11 cellular contexts compared by ENCODE assay signal in genomic region chr11:126348806-126349582, GRCh38. TPM values are rescaled to one million over a fixed set of nuclear protein-coding genes. Genes with fewer than 3 reads are reported as not detected.
DNase-seq lines count a peak whose midpoint lies in the region; ATAC-seq and FAIRE-seq lines count a peak whose summit lies in the region.
"Had no signal": no experiment of that assay in that cellular context is flagged by ENCODE, and none has a peak within 500 bp of the region (broad histone marks: within the 10 kb centered on the region; RNA-seq: fewer than 3 reads in every experiment).

No MANE protein-coding gene starts in this region.

- H3K4me1 Mint-ChIP-seq in central memory CD8-positive, alpha-beta T cell, result peaks cover 27% of the 10 kb centered on the region

- peak overlapping the region; percentile 2 for H3K27ac Mint-ChIP-seq in central memory CD8-positive, alpha-beta T cell (ENCODE audit: low read depth)

- H3K4me3 ChIP-seq in small intestine (ENCODE audit: low read depth in 1 of 2, low read length in 2 of 2), result no peak overlapping the region

- no peaks in the 10 kb centered on the region for H3K27me3 Mint-ChIP-seq in central memory CD8-positive, alpha-beta T cell

- peak; percentile 42 for DNase-seq in DMS53 (lab: John Stamatoyannopoulos, UW)
- no peak for DNase-seq in DMS53 treated with DMSO at 0.1 percent for 48 hours (lab: John Stamatoyannopoulos, UW; ENCODE audit: unreplicated experiment)
- DNase-seq in central memory CD8-positive, alpha-beta T cell (ENCODE audit: low spot score in 2 of 2), result no peak
- no peak for DNase-seq in left lobe of liver (ENCODE audit: low spot score)
- peak; percentile 11 for DNase-seq in superior temporal gyrus (ENCODE audit: extremely low spot score)
- no peak for DNase-seq in small intestine
- no peak for DNase-seq in NCI-H2029 treated with DMSO at 0.1 percent for 48 hours (lab: John Stamatoyannopoulos, UW)
- DNase-seq in effector CD4-positive, alpha-beta T cell, result no peak
- DNase-seq: brain microvascular endothelial cell, NCI-H510A had no signal

- peaks cover 0 to 10% of the 10 kb centered on the region in 2 donors for H3K4me1 ChIP-seq in small intestine (ENCODE audit: control insufficient read depth in 2 of 2, insufficient read depth in 1 of 2, low read depth in 1 of 2, low read length in 1 of 2)

- H3K36me3 Mint-ChIP-seq in central memory CD8-positive, alpha-beta T cell (ENCODE audit: insufficient read depth), result peaks cover 9% of the 10 kb centered on the region

- FAIRE-seq in small intestine (lab: Jason Lieb, UNC), result no peak
- FAIRE-seq: A204.1 had no signal

- no peak for ATAC-seq in central memory CD8-positive, alpha-beta T cell (replicated peaks; ENCODE audit: extremely low read depth, poor library complexity, severe bottlenecking)
- ATAC-seq in left lobe of liver, result peak; percentile 19

- no peaks in the 10 kb centered on the region for H3K36me3 ChIP-seq in small intestine (ENCODE audit: control insufficient read depth in 2 of 2, insufficient read depth in 2 of 2, low read length in 2 of 2)
- H3K36me3 ChIP-seq: brain microvascular endothelial cell had no signal

- H3K27me3 ChIP-seq in small intestine (ENCODE audit: control insufficient read depth in 2 of 2, insufficient read depth in 2 of 2, low read length in 2 of 2), result no peaks in the 10 kb centered on the region
- H3K27me3 ChIP-seq: brain microvascular endothelial cell had no signal

- H3K27ac ChIP-seq in small intestine (ENCODE audit: low read depth in 1 of 2, low read length in 1 of 2), result peak overlapping the region in 1 of 2 donors; percentile 85
- H3K27ac ChIP-seq: brain microvascular endothelial cell had no signal

- H3K9me3 ChIP-seq in small intestine (ENCODE audit: control insufficient read depth, low read depth), result no peaks in the 10 kb centered on the region

- H3K9me3 Mint-ChIP-seq in central memory CD8-positive, alpha-beta T cell, result no peaks in the 10 kb centered on the region

- WGBS in small intestine, 3 donors, result 65 to 82% (median 79%) methylated on average over 8 of the region's 8 CpGs

- H3K4me3 Mint-ChIP-seq in central memory CD8-positive, alpha-beta T cell, result no peak overlapping the region

RNA-seq across cellular contexts. Expression of gene ST3GAL4, which starts 6.5 kb away (rescaled TPM):
- total RNA-seq in left lobe of liver, result 7.3 TPM
- polyA plus RNA-seq in small intestine, result 10 to 100 TPM in 1 of 3 donors, 1 to 10 TPM in 2; 1.6 to 11.6 (median 2.2) TPM

RNA-seq across cellular contexts. Expression of gene DCPS, which starts 45.1 kb away (rescaled TPM):
- total RNA-seq in left lobe of liver, result 14.5 TPM
- 10 to 100 TPM; 13.6 to 23.3 (median 19.2) TPM for polyA plus RNA-seq in small intestine

Comparison
In these comparisons a context has a peak if more than half of its experiments do, and no peak if none do; other contexts are left out.
1. DNase-seq: peak in DMS53 (single experiment) and superior temporal gyrus (single experiment); none in DMS53 treated with DMSO at 0.1 percent for 48 hours (single experiment), central memory CD8-positive, alpha-beta T cell (0 of 2), left lobe of liver (single experiment), small intestine (single experiment), NCI-H2029 treated with DMSO at 0.1 percent for 48 hours (single experiment) and effector CD4-positive, alpha-beta T cell (single experiment).